ENCODE assay signal across 1 cellular context in the genomic region with DNA sequence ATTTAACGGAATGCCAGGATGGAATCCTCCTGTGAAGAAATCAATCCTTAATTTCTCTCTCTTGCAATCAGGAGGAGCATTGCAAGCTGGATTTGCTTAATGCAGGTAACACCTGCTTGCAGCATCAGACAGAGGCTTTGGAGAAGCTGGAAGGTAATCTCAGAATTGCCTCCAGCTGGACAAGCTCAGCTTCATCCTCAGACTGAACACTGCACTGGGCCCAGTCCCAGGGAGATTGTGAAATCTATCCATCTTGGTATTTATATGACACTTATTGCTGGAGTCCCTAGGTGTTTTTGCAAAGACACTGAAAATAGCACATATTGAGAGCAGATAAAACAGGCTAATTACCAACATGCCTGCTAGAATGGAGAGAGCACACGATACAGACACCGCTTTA.
TF ChIP-seq lines count a peak whose summit lies in the region.

No MANE protein-coding gene starts in this region.

TF ChIP-seq in GM23338, 12 proteins besides CTCF, POLR2A, EP300 and RAD21:
- TF ChIP-seq, protein P1, sequence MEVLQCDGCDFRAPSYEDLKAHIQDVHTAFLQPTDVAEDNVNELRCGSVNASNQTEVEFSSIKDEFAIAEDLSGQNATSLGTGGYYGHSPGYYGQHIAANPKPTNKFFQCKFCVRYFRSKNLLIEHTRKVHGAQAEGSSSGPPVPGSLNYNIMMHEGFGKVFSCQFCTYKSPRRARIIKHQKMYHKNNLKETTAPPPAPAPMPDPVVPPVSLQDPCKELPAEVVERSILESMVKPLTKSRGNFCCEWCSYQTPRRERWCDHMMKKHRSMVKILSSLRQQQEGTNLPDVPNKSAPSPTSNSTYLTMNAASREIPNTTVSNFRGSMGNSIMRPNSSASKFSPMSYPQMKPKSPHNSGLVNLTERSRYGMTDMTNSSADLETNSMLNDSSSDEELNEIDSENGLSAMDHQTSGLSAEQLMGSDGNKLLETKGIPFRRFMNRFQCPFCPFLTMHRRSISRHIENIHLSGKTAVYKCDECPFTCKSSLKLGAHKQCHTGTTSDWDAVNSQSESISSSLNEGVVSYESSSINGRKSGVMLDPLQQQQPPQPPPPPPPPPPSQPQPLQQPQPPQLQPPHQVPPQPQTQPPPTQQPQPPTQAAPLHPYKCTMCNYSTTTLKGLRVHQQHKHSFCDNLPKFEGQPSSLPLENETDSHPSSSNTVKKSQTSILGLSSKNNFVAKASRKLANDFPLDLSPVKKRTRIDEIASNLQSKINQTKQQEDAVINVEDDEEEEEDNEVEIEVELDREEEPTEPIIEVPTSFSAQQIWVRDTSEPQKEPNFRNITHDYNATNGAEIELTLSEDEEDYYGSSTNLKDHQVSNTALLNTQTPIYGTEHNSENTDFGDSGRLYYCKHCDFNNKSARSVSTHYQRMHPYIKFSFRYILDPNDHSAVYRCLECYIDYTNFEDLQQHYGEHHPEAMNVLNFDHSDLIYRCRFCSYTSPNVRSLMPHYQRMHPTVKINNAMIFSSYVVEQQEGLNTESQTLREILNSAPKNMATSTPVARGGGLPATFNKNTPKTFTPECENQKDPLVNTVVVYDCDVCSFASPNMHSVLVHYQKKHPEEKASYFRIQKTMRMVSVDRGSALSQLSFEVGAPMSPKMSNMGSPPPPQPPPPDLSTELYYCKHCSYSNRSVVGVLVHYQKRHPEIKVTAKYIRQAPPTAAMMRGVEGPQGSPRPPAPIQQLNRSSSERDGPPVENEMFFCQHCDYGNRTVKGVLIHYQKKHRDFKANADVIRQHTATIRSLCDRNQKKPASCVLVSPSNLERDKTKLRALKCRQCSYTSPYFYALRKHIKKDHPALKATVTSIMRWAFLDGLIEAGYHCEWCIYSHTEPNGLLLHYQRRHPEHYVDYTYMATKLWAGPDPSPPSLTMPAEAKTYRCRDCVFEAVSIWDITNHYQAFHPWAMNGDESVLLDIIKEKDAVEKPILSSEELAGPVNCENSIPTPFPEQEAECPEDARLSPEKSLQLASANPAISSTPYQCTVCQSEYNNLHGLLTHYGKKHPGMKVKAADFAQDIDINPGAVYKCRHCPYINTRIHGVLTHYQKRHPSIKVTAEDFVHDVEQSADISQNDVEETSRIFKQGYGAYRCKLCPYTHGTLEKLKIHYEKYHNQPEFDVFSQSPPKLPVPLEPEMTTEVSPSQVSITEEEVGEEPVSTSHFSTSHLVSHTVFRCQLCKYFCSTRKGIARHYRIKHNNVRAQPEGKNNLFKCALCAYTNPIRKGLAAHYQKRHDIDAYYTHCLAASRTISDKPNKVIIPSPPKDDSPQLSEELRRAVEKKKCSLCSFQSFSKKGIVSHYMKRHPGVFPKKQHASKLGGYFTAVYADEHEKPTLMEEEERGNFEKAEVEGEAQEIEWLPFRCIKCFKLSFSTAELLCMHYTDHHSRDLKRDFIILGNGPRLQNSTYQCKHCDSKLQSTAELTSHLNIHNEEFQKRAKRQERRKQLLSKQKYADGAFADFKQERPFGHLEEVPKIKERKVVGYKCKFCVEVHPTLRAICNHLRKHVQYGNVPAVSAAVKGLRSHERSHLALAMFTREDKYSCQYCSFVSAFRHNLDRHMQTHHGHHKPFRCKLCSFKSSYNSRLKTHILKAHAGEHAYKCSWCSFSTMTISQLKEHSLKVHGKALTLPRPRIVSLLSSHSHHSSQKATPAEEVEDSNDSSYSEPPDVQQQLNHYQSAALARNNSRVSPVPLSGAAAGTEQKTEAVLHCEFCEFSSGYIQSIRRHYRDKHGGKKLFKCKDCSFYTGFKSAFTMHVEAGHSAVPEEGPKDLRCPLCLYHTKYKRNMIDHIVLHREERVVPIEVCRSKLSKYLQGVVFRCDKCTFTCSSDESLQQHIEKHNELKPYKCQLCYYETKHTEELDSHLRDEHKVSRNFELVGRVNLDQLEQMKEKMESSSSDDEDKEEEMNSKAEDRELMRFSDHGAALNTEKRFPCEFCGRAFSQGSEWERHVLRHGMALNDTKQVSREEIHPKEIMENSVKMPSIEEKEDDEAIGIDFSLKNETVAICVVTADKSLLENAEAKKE (CRISPR knock-in tag; IDR thresholded peaks at IDR 0.05) = no peak
- TF ChIP-seq NANOG (IDR thresholded peaks at IDR 0.05; ENCODE audit: borderline replicate concordance) (no peak), STAT1 (IDR thresholded peaks at IDR 0.05; ENCODE audit: unreplicated experiment) (no peak), CREB1 (CRISPR knock-in tag; IDR thresholded peaks at IDR 0.05; ENCODE audit: low read depth) (no peak), EZH2 (IDR thresholded peaks at IDR 0.05; ENCODE audit: low read depth, unreplicated experiment) (no peak), EZH2phosphoT487 (IDR thresholded peaks at IDR 0.05; ENCODE audit: unreplicated experiment) (no peak), ZNF331 (CRISPR knock-in tag; IDR thresholded peaks at IDR 0.05; ENCODE audit: low read depth) (no peak), ZNF114 (CRISPR knock-in tag; IDR thresholded peaks at IDR 0.05) (no peak), POLR2AphosphoS5 (IDR thresholded peaks at IDR 0.05; ENCODE audit: low read depth) (no peak), JUNB (IDR thresholded peaks at IDR 0.05; ENCODE audit: unreplicated experiment) (no peak)
- TF ChIP-seq, protein P2, sequence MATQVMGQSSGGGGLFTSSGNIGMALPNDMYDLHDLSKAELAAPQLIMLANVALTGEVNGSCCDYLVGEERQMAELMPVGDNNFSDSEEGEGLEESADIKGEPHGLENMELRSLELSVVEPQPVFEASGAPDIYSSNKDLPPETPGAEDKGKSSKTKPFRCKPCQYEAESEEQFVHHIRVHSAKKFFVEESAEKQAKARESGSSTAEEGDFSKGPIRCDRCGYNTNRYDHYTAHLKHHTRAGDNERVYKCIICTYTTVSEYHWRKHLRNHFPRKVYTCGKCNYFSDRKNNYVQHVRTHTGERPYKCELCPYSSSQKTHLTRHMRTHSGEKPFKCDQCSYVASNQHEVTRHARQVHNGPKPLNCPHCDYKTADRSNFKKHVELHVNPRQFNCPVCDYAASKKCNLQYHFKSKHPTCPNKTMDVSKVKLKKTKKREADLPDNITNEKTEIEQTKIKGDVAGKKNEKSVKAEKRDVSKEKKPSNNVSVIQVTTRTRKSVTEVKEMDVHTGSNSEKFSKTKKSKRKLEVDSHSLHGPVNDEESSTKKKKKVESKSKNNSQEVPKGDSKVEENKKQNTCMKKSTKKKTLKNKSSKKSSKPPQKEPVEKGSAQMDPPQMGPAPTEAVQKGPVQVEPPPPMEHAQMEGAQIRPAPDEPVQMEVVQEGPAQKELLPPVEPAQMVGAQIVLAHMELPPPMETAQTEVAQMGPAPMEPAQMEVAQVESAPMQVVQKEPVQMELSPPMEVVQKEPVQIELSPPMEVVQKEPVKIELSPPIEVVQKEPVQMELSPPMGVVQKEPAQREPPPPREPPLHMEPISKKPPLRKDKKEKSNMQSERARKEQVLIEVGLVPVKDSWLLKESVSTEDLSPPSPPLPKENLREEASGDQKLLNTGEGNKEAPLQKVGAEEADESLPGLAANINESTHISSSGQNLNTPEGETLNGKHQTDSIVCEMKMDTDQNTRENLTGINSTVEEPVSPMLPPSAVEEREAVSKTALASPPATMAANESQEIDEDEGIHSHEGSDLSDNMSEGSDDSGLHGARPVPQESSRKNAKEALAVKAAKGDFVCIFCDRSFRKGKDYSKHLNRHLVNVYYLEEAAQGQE (IDR thresholded peaks at IDR 0.05; ENCODE audit: unreplicated experiment) = no peak
- TF ChIP-seq, protein P3, sequence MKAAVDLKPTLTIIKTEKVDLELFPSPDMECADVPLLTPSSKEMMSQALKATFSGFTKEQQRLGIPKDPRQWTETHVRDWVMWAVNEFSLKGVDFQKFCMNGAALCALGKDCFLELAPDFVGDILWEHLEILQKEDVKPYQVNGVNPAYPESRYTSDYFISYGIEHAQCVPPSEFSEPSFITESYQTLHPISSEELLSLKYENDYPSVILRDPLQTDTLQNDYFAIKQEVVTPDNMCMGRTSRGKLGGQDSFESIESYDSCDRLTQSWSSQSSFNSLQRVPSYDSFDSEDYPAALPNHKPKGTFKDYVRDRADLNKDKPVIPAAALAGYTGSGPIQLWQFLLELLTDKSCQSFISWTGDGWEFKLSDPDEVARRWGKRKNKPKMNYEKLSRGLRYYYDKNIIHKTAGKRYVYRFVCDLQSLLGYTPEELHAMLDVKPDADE (IDR thresholded peaks at IDR 0.05) = no peak
